ENCODE assay signal across 11 cellular contexts in the genomic region with DNA sequence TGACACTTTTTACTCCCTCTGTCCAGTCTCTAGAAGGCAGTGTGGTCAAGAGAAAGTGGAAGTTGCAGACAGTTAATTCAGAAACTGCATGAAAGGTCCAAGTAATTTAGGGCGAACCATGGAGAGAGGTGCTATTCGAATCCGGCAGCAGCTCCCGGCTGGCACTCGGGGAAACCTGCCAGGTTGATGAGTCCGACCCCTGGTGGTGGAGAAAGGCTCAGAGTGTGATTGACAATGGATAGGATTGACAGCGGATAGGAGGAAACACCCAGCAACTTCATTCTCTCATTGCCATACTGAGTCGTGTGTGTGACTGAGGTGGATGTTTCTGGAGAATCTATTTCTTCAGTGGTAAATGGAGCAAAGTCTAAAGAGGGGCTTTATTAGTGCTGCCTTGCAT.
DNase-seq lines count a peak whose midpoint lies in the region; ATAC-seq, FAIRE-seq and TF ChIP-seq lines count a peak whose summit lies in the region.
"Had no signal": no experiment of that assay in that cellular context is flagged by ENCODE, and none has a peak within 500 bp of the region (broad histone marks: within the 10 kb centered on the region; RNA-seq: fewer than 3 reads in every experiment).

No MANE protein-coding gene starts in this region.

- no peaks in the 10 kb centered on the region for H3K36me3 ChIP-seq in small intestine (ENCODE audit: control insufficient read depth in 2 of 2, insufficient read depth in 2 of 2, low read length in 2 of 2)
- H3K36me3 ChIP-seq: upper lobe of left lung had no signal

- H3K4me3 ChIP-seq in HFF-Myc (replicated peaks; ENCODE audit: low read depth, low read length) = no peak overlapping the region
- H3K4me3 ChIP-seq in small intestine (ENCODE audit: low read depth in 1 of 2, low read length in 2 of 2) = no peak overlapping the region
- H3K4me3 ChIP-seq: upper lobe of left lung had no signal

- ATAC-seq in left lobe of liver = peak; percentile 95
- no peak for ATAC-seq in HG03469 (IDR thresholded peaks at IDR 0.05; ENCODE audit: unreplicated experiment)

- no peak overlapping the region for H3K27ac ChIP-seq in small intestine (ENCODE audit: low read depth in 1 of 2, low read length in 1 of 2)
- H3K27ac ChIP-seq: upper lobe of left lung had no signal

- 29 to 34% (median 33%) methylated on average over 8 of the region's 8 CpGs for WGBS in small intestine, 3 donors

- no peaks in the 10 kb centered on the region for H3K9me3 ChIP-seq in small intestine (ENCODE audit: control insufficient read depth, low read depth)
- H3K9me3 ChIP-seq: upper lobe of left lung had no signal

- FAIRE-seq in small intestine (lab: Jason Lieb, UNC) = no peak

- peak; percentile 34 for TF ChIP-seq CTCF in HFF-Myc (IDR thresholded peaks at IDR 0.05; ENCODE audit: low read depth, low read length, missing control alignments)

- H3K4me1 ChIP-seq in small intestine (ENCODE audit: control insufficient read depth in 2 of 2, insufficient read depth in 1 of 2, low read depth in 1 of 2, low read length in 1 of 2) = no peaks in the 10 kb centered on the region
- H3K4me1 ChIP-seq: upper lobe of left lung had no signal

- no peaks in the 10 kb centered on the region for H3K27me3 ChIP-seq in small intestine (ENCODE audit: control insufficient read depth in 2 of 2, insufficient read depth in 2 of 2, low read length in 2 of 2)
- H3K27me3 ChIP-seq: upper lobe of left lung had no signal

- DNase-seq in D341Med (ENCODE audit: low spot score) (peak; percentile 73), HFF-Myc (ENCODE audit: extremely low read depth, low read depth) (no peak), SK-N-DZ (ENCODE audit: low spot score) (peak; percentile 29), left lobe of liver (ENCODE audit: low spot score) (peak; percentile 62), small intestine (no peak), NCI-H69 (lab: John Stamatoyannopoulos, UW) (no peak)
- no peak for DNase-seq in stimulated activated CD4-positive, alpha-beta T cell treated with anti-CD3 and anti-CD28 coated beads, Interleukin-12 subunit alpha, Interleukin-12 subunit beta, amount 100 ng/mL, for 4 hours
- DNase-seq: immature natural killer cell, NCI-H187 treated with DMSO at 0.1 percent for 48 hours, upper lobe of left lung had no signal

Comparison
In these comparisons a context has a peak if more than half of its experiments do, and no peak if none do; other contexts are left out.
1. DNase-seq: peak in D341Med (single experiment), SK-N-DZ (single experiment) and left lobe of liver (single experiment); none in HFF-Myc (single experiment), stimulated activated CD4-positive, alpha-beta T cell treated with anti-CD3 and anti-CD28 coated beads, Interleukin-12 subunit alpha, Interleukin-12 subunit beta, amount 100 ng/mL, for 4 hours (single experiment), small intestine (single experiment) and NCI-H69 (single experiment).